ENCODE assay signal across 26 cellular contexts in genomic region chr10:94285271-94285670, GRCh38.
"Had no signal": no experiment of that assay in that cellular context is flagged by ENCODE, and none has a peak within 500 bp of the region (broad histone marks: within the 10 kb centered on the region; RNA-seq: fewer than 3 reads in every experiment).

No MANE protein-coding gene starts in this region.

- ATAC-seq: activated naive CD8-positive, alpha-beta T cell treated with anti-CD3 and anti-CD28 coated beads, Interleukin-2, amount 50 U/mL, for 24 hours; Panc1 had no signal

- H3K36me3 Mint-ChIP-seq: activated naive CD4-positive, alpha-beta T cell treated with anti-CD3 and anti-CD28 coated beads, Interleukin-2, amount 10 ng/mL, durations not matched to agents 7 days and 5 days; activated naive CD8-positive, alpha-beta T cell had no signal

- H3K27ac Mint-ChIP-seq: activated CD4-positive, alpha-beta T cell treated with anti-CD3 and anti-CD28 coated beads, Interleukin-2, amount 10 ng/mL, durations not matched to agents 24 days and 14 days; activated naive CD4-positive, alpha-beta T cell treated with anti-CD3 and anti-CD28 coated beads, Interleukin-2, amount 10 ng/mL, durations not matched to agents 7 days and 5 days; activated naive CD8-positive, alpha-beta T cell; activated naive CD8-positive, alpha-beta T cell treated with anti-CD3 and anti-CD28 coated beads, Interleukin-2, amount 50 U/mL, for 24 hours; T-helper 1 cell treated with Interleukin-12 subunit alpha and Interleukin-12 subunit beta and Interleukin-4 antibody, amounts not matched to agents 30 μg/mL and 1 μg/mL, for 36 hours; T-helper 2 cell treated with Interferon-gamma antibody and Interleukin-4, amounts not matched to agents 5 μg/mL and 100 μg/mL, for 36 hours had no signal

- DNase-seq: activated CD4-positive, alpha-beta T cell treated with anti-CD3 and anti-CD28 coated beads, Interleukin-2, amount 10 ng/mL, durations not matched to agents 24 days and 14 days; activated CD4-positive, alpha-beta T cell treated with anti-CD3 and anti-CD28 coated beads, Interleukin-2, amount 50 U/mL, for 4 hours; activated CD8-positive, alpha-beta memory T cell treated with anti-CD3 and anti-CD28 coated beads, Interleukin-2, amount 50 U/mL, for 48 hours; activated effector memory CD4-positive, alpha-beta T cell treated with Interleukin-2 at 50 U/mL for 16 hours; activated naive CD4-positive, alpha-beta T cell treated with anti-CD3 and anti-CD28 coated beads, Interleukin-2, amount 10 ng/mL, durations not matched to agents 7 days and 5 days; activated naive CD8-positive, alpha-beta T cell treated with anti-CD3 and anti-CD28 coated beads, Interleukin-2, amount 50 U/mL, for 24 hours; activated T-cell treated with anti-CD3 and anti-CD28 coated beads, Interleukin-2, amount 50 U/mL, for 48 hours; anterior cingulate cortex; caudate nucleus; cerebellar nuclear complex; NCI-H1105; NCI-H1417 treated with DMSO at 0.1 percent for 48 hours; NCI-H187 treated with DMSO at 0.1 percent for 48 hours; NCI-H2081 treated with DMSO at 0.1 percent for 48 hours; NCI-H226; NCI-H446 treated with DMSO at 0.1 percent for 48 hours; NCI-H524; RPMI8226; SHP77 treated with DMSO at 0.1 percent for 48 hours; SK-N-SH had no signal

- H3K9ac ChIP-seq: SK-N-SH had no signal

- H3K9me3 ChIP-seq: SJSA1, SK-N-SH had no signal

- H3K4me3 Mint-ChIP-seq: activated CD4-positive, alpha-beta T cell treated with anti-CD3 and anti-CD28 coated beads, Interleukin-2, amount 10 ng/mL, durations not matched to agents 24 days and 14 days; activated naive CD4-positive, alpha-beta T cell treated with anti-CD3 and anti-CD28 coated beads, Interleukin-2, amount 10 ng/mL, durations not matched to agents 7 days and 5 days; activated naive CD8-positive, alpha-beta T cell; activated naive CD8-positive, alpha-beta T cell treated with anti-CD3 and anti-CD28 coated beads, Interleukin-2, amount 50 U/mL, for 24 hours; brain; T-helper 1 cell treated with Interleukin-12 subunit alpha and Interleukin-12 subunit beta and Interleukin-4 antibody, amounts not matched to agents 30 μg/mL and 1 μg/mL, for 36 hours; T-helper 2 cell treated with Interferon-gamma antibody and Interleukin-4, amounts not matched to agents 5 μg/mL and 100 μg/mL, for 36 hours had no signal

- H3K27me3 ChIP-seq: SJSA1 had no signal

- H3K4me2 ChIP-seq: SK-N-SH had no signal

- H3K9me3 Mint-ChIP-seq: activated CD4-positive, alpha-beta T cell treated with anti-CD3 and anti-CD28 coated beads, Interleukin-2, amount 10 ng/mL, durations not matched to agents 24 days and 14 days; activated naive CD4-positive, alpha-beta T cell treated with anti-CD3 and anti-CD28 coated beads, Interleukin-2, amount 10 ng/mL, durations not matched to agents 7 days and 5 days; activated naive CD8-positive, alpha-beta T cell treated with anti-CD3 and anti-CD28 coated beads, Interleukin-2, amount 50 U/mL, for 24 hours; brain; T-helper 1 cell treated with Interleukin-12 subunit alpha and Interleukin-12 subunit beta and Interleukin-4 antibody, amounts not matched to agents 30 μg/mL and 1 μg/mL, for 36 hours; T-helper 2 cell treated with Interferon-gamma antibody and Interleukin-4, amounts not matched to agents 5 μg/mL and 100 μg/mL, for 36 hours had no signal
